ENCODE assay signal across 3 cellular contexts in the genomic region with DNA sequence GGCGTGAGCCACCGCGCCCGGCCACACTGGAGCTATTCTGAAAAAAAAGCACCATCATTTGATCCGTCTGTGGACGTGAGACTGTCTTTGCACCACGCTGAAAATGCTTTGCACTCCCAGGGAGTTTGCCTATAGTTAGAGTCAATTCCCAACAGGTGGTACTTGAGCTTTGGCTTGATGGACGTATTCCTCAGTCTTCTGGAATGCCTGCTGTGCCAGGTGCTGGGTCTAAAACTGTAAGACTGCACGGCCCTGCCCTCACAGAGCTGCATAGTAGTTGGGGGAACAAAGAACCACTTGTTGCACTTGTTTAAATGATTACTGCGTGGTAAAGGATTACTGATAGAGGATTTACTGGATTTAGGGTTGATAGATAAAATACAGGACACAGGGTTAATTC.
TF ChIP-seq lines count a peak whose summit lies in the region.

No MANE protein-coding gene starts in this region.

TF ChIP-seq in GM23338, 12 proteins besides CTCF, POLR2A, EP300 and RAD21 (continues in another document):
- TF ChIP-seq ZNF331 (CRISPR knock-in tag; IDR thresholded peaks at IDR 0.05; ENCODE audit: low read depth) (no peak), EZH2phosphoT487 (IDR thresholded peaks at IDR 0.05; ENCODE audit: unreplicated experiment) (no peak), STAT1 (IDR thresholded peaks at IDR 0.05; ENCODE audit: unreplicated experiment) (no peak), NANOG (IDR thresholded peaks at IDR 0.05; ENCODE audit: borderline replicate concordance) (no peak), ZNF114 (CRISPR knock-in tag; IDR thresholded peaks at IDR 0.05) (no peak), CREB1 (CRISPR knock-in tag; IDR thresholded peaks at IDR 0.05; ENCODE audit: low read depth) (no peak), JUNB (IDR thresholded peaks at IDR 0.05; ENCODE audit: unreplicated experiment) (no peak), POLR2AphosphoS5 (IDR thresholded peaks at IDR 0.05; ENCODE audit: low read depth) (no peak)
- TF ChIP-seq, protein P1, sequence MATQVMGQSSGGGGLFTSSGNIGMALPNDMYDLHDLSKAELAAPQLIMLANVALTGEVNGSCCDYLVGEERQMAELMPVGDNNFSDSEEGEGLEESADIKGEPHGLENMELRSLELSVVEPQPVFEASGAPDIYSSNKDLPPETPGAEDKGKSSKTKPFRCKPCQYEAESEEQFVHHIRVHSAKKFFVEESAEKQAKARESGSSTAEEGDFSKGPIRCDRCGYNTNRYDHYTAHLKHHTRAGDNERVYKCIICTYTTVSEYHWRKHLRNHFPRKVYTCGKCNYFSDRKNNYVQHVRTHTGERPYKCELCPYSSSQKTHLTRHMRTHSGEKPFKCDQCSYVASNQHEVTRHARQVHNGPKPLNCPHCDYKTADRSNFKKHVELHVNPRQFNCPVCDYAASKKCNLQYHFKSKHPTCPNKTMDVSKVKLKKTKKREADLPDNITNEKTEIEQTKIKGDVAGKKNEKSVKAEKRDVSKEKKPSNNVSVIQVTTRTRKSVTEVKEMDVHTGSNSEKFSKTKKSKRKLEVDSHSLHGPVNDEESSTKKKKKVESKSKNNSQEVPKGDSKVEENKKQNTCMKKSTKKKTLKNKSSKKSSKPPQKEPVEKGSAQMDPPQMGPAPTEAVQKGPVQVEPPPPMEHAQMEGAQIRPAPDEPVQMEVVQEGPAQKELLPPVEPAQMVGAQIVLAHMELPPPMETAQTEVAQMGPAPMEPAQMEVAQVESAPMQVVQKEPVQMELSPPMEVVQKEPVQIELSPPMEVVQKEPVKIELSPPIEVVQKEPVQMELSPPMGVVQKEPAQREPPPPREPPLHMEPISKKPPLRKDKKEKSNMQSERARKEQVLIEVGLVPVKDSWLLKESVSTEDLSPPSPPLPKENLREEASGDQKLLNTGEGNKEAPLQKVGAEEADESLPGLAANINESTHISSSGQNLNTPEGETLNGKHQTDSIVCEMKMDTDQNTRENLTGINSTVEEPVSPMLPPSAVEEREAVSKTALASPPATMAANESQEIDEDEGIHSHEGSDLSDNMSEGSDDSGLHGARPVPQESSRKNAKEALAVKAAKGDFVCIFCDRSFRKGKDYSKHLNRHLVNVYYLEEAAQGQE (IDR thresholded peaks at IDR 0.05; ENCODE audit: unreplicated experiment): no peak
- TF ChIP-seq, protein P2, sequence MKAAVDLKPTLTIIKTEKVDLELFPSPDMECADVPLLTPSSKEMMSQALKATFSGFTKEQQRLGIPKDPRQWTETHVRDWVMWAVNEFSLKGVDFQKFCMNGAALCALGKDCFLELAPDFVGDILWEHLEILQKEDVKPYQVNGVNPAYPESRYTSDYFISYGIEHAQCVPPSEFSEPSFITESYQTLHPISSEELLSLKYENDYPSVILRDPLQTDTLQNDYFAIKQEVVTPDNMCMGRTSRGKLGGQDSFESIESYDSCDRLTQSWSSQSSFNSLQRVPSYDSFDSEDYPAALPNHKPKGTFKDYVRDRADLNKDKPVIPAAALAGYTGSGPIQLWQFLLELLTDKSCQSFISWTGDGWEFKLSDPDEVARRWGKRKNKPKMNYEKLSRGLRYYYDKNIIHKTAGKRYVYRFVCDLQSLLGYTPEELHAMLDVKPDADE (IDR thresholded peaks at IDR 0.05): no peak

TF ChIP-seq in H1, 55 proteins besides CTCF, POLR2A, EP300 and RAD21:
- no peak for TF ChIP-seq TAF1 (IDR thresholded peaks at IDR 0.05; ENCODE audit: low read depth, low read length)
- no peak for TF ChIP-seq TAF7 (optimal IDR thresholded peaks at IDR 0.05; ENCODE audit: borderline replicate concordance, low read depth, low read length)
- TF ChIP-seq CREB1 (IDR thresholded peaks at IDR 0.05): no peak
- TF ChIP-seq, protein P3, sequence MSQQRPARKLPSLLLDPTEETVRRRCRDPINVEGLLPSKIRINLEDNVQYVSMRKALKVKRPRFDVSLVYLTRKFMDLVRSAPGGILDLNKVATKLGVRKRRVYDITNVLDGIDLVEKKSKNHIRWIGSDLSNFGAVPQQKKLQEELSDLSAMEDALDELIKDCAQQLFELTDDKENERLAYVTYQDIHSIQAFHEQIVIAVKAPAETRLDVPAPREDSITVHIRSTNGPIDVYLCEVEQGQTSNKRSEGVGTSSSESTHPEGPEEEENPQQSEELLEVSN (IDR thresholded peaks at IDR 0.05): no peak
- TF ChIP-seq YY1 (IDR thresholded peaks at IDR 0.05; ENCODE audit: low read depth, low read length): no peak
- TF ChIP-seq ASH2L (IDR thresholded peaks at IDR 0.05; ENCODE audit: low read length): no peak
- no peak for TF ChIP-seq NANOG (IDR thresholded peaks at IDR 0.05; ENCODE audit: insufficient read depth, low read depth, low read length, poor library complexity, severe bottlenecking)
- TF ChIP-seq SP1 (IDR thresholded peaks at IDR 0.05; ENCODE audit: low read depth, low read length): no peak
- TF ChIP-seq, protein P4, sequence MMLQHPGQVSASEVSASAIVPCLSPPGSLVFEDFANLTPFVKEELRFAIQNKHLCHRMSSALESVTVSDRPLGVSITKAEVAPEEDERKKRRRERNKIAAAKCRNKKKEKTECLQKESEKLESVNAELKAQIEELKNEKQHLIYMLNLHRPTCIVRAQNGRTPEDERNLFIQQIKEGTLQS (IDR thresholded peaks at IDR 0.05; ENCODE audit: insufficient read depth, low read depth, low read length): no peak
- no peak for TF ChIP-seq KDM4A (IDR thresholded peaks at IDR 0.05; ENCODE audit: low read depth, low read length, severe bottlenecking)

TF ChIP-seq in HEK293T, 16 proteins besides CTCF, POLR2A, EP300 and RAD21:
- TF ChIP-seq FOXA1 (IDR thresholded peaks at IDR 0.05) (no peak), ARNT (IDR thresholded peaks at IDR 0.05) (no peak), SUZ12 (IDR thresholded peaks at IDR 0.05) (no peak), BHLHE40 (IDR thresholded peaks at IDR 0.05; ENCODE audit: borderline replicate concordance) (no peak), SP1 (IDR thresholded peaks at IDR 0.05) (no peak), FOXK2 (IDR thresholded peaks at IDR 0.05) (no peak), CTBP1 (IDR thresholded peaks at IDR 0.05; ENCODE audit: borderline replicate concordance) (no peak)
- TF ChIP-seq, protein P5, sequence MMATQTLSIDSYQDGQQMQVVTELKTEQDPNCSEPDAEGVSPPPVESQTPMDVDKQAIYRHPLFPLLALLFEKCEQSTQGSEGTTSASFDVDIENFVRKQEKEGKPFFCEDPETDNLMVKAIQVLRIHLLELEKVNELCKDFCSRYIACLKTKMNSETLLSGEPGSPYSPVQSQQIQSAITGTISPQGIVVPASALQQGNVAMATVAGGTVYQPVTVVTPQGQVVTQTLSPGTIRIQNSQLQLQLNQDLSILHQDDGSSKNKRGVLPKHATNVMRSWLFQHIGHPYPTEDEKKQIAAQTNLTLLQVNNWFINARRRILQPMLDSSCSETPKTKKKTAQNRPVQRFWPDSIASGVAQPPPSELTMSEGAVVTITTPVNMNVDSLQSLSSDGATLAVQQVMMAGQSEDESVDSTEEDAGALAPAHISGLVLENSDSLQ (IDR thresholded peaks at IDR 0.05): no peak
